ENCODE assay signal across 19 cellular contexts in the genomic region with DNA sequence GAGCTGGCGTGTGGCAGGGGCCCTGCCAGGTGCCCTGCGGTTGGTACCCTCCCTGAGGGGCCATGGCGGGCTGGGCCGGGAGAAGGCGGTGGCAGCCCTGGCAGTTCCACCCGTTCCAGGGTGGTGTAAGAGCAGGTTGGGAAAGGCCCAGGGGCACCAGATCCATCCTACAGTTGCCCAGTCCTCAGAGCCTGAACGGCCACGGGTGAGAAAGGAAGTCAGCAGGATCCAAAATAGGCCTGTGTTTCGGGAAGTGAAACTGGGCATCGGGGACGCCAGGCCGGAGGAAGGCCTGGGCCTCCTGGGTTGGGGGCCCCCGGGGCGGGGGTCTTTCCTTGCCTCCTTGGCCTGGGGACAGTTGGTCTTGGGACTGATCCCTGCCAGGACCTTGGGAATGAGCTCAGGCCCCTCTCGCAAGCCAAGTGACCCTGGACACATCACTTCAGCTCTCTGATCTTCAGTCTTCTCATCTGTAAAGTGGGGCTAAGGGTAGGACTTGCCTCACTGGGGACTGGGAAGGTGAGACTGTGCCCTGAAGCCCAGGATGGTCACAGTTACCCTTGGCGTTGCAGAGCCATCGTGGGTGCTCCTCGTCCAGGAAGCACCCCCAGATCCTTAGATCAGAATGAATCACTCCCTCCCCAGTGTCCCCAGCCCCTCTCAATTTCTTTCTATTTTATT. TPM values are rescaled to one million over a fixed set of nuclear protein-coding genes. Genes with fewer than 3 reads are reported as not detected.
DNase-seq lines count a peak whose midpoint lies in the region; ATAC-seq and TF ChIP-seq lines count a peak whose summit lies in the region.
"Had no signal": no experiment of that assay in that cellular context is flagged by ENCODE, and none has a peak within 500 bp of the region (broad histone marks: within the 10 kb centered on the region; RNA-seq: fewer than 3 reads in every experiment).

No MANE protein-coding gene starts in this region.

- no peak for ATAC-seq in GM18909 (IDR thresholded peaks at IDR 0.05; ENCODE audit: poor library complexity, unreplicated experiment)
- ATAC-seq: activated CD8-positive, alpha-beta memory T cell treated with anti-CD3 and anti-CD28 coated beads, Interleukin-2, amount 10 ng/mL, durations not matched to agents 7 days and 5 days; foreskin keratinocyte had no signal

- H3K27me3 ChIP-seq in Peyer's patch, result no peaks in the 10 kb centered on the region
- no peaks in the 10 kb centered on the region for H3K27me3 ChIP-seq in layer of hippocampus (ENCODE audit: control insufficient read depth, insufficient read depth, low read length)
- H3K27me3 ChIP-seq in tibial nerve, result peaks cover 0 to 10% of the 10 kb centered on the region in 2 donors

- H3K27ac ChIP-seq in Peyer's patch (peak overlapping the region in 1 of 4 donors; percentile 1), layer of hippocampus (ENCODE audit: low read depth, low read length) (peak overlapping the region; percentile 58), tibial nerve (no peak overlapping the region)
- H3K27ac ChIP-seq: 22Rv1, foreskin keratinocyte, tibial artery had no signal

- H3K4me1 ChIP-seq in Peyer's patch (no peaks in the 10 kb centered on the region), tibial nerve (peaks cover 0 to 6% (median 0%) of the 10 kb centered on the region in 4 donors)
- H3K4me1 ChIP-seq: foreskin keratinocyte, tibial artery had no signal

- TF ChIP-seq POLR2A in Peyer's patch (IDR thresholded peaks at IDR 0.05) (no peak), tibial nerve (IDR thresholded peaks at IDR 0.05) (no peak)

- peak; percentile 55 for DNase-seq in SKM-1 treated with dmso at 0.1 percent for 144 hours (lab: John Stamatoyannopoulos, UW; ENCODE audit: unreplicated experiment)
- DNase-seq in SKM-1 (lab: John Stamatoyannopoulos, UW; ENCODE audit: unreplicated experiment), result no peak
- DNase-seq in Peyer's patch, result peak in 2 of 3 donors; percentile 48 to 56
- DNase-seq in tibial nerve (ENCODE audit: low spot score in 2 of 2), result peak in 1 of 2 donors; percentile 14
- DNase-seq in NCI-H187 (lab: John Stamatoyannopoulos, UW), result no peak
- DNase-seq in AG08395 (ENCODE audit: low spot score), result no peak
- DNase-seq: activated CD8-positive, alpha-beta memory T cell treated with anti-CD3 and anti-CD28 coated beads, Interleukin-2, amount 10 ng/mL, durations not matched to agents 7 days and 5 days; activated gamma-delta T cell; CD4-positive, alpha-beta T cell; foreskin keratinocyte; IMR-90; NCI-H1417; NCI-H345; stimulated activated CD4-positive, alpha-beta T cell treated with anti-CD3 and anti-CD28 coated beads, Interleukin-4, amount 100 ng/mL, for 4 hours; T-helper 1 cell had no signal

- TF ChIP-seq EP300 in tibial nerve (IDR thresholded peaks at IDR 0.05), result peak; percentile 15 to 39

- H3K4me3 ChIP-seq in Peyer's patch (no peak overlapping the region), tibial nerve (no peak overlapping the region)
- H3K4me3 ChIP-seq: tibial artery had no signal

- TF ChIP-seq CTCF in Peyer's patch (IDR thresholded peaks at IDR 0.05), result no peak
- no peak for TF ChIP-seq CTCF in tibial nerve (IDR thresholded peaks at IDR 0.05)

- no peaks in the 10 kb centered on the region for H3K36me3 ChIP-seq in Peyer's patch
- H3K36me3 ChIP-seq in tibial nerve, result no peaks in the 10 kb centered on the region
- H3K36me3 ChIP-seq: tibial artery had no signal

- no peaks in the 10 kb centered on the region for H3K9me3 ChIP-seq in Peyer's patch
- H3K9me3 ChIP-seq in tibial nerve, result no peaks in the 10 kb centered on the region
- H3K9me3 ChIP-seq: tibial artery had no signal

- WGBS in tibial nerve, 2 donors, result 89% methylated on average over 15 to 18 of the region's 18 CpGs

RNA-seq across cellular contexts. Expression of gene NOL4L, which starts 18.1 kb away (rescaled TPM):
- total RNA-seq in Peyer's patch (100 to 1,000 TPM in 2 of 4 donors, 10 to 100 TPM in 2; 44.6 to 134 (median 109) TPM), tibial nerve (10 to 100 TPM; 11.5 to 22.3 (median 19.9) TPM)

Comparison
In these comparisons a context has a peak if more than half of its experiments do, and no peak if none do; other contexts are left out.
1. DNase-seq: peak in SKM-1 treated with dmso at 0.1 percent for 144 hours (single experiment) and Peyer's patch (2 of 3); none in SKM-1 (single experiment), NCI-H187 (0 of 2) and AG08395 (single experiment).